ENCODE assay signal across 1 cellular context in genomic region chr10:119030421-119031250, GRCh38.
TF ChIP-seq lines count a peak whose summit lies in the region.

No MANE protein-coding gene starts in this region.

TF ChIP-seq in GM23338, 12 proteins besides CTCF, POLR2A, EP300 and RAD21 (continued from another document):
- TF ChIP-seq ZNF462 (CRISPR knock-in tag; IDR thresholded peaks at IDR 0.05) = no peak
- TF ChIP-seq STAT1 (IDR thresholded peaks at IDR 0.05; ENCODE audit: unreplicated experiment) = no peak
- TF ChIP-seq EZH2phosphoT487 (IDR thresholded peaks at IDR 0.05; ENCODE audit: unreplicated experiment) = no peak
